7 cellular contexts compared by ENCODE assay signal in genomic region chr20:2873747-2874041, GRCh38. TPM values are rescaled to one million over a fixed set of nuclear protein-coding genes. Genes with fewer than 3 reads are reported as not detected.
DNase-seq lines count a peak whose midpoint lies in the region; ATAC-seq, FAIRE-seq and TF ChIP-seq lines count a peak whose summit lies in the region.

No MANE protein-coding gene starts in this region.

- ATAC-seq in GM18909 (IDR thresholded peaks at IDR 0.05; ENCODE audit: poor library complexity, unreplicated experiment) (peak; percentile 39), HG03066 (IDR thresholded peaks at IDR 0.05; ENCODE audit: low read depth, unreplicated experiment) (peak; percentile 30), HepG2 (no peak)

- TF ChIP-seq POLR2A in HepG2 (IDR thresholded peaks at IDR 0.05; ENCODE audit: insufficient read depth in 1 of 2, low read depth in 2 of 2, low read length in 2 of 2), result no peak

- TF ChIP-seq RAD21 in HepG2 (CRISPR knock-in tag; IDR thresholded peaks at IDR 0.05), result no peak

- H3K79me2 ChIP-seq in SU-DHL-6 (ENCODE audit: insufficient read depth, low read length) (peaks cover 50% of the 10 kb centered on the region), mammary epithelial cell (ENCODE audit: insufficient read depth, low read length) (peaks cover 48% of the 10 kb centered on the region), HepG2 (ENCODE audit: insufficient read depth, low read length) (peaks cover 46% of the 10 kb centered on the region)

- intact Hi-C loops in mammary epithelial cell (cut with micrococcal nuclease), result loop anchor here (1.0 kb wide), 1 partner anchor 128 kb away; no protein-coding TSS in a partner anchor
- intact Hi-C loops in HepG2 (cut with micrococcal nuclease; ENCODE audit: unreplicated experiment), result loop anchor here (10.0 kb wide), 1 partner anchor 71 kb away; no protein-coding TSS in a partner anchor

- peak overlapping the region; percentile 94 for H3K4me2 ChIP-seq in SU-DHL-6 (ENCODE audit: low read depth, low read length, poor library complexity, severe bottlenecking)
- H3K4me2 ChIP-seq in mammary epithelial cell (ENCODE audit: insufficient read depth, low read depth, low read length), result peak overlapping the region; percentile 93
- H3K4me2 ChIP-seq in HepG2 (ENCODE audit: low read depth, low read length), result peak overlapping the region; percentile 96

- POLR2A ChIA-PET in HepG2 (lab: Yijun Ruan, JAX), result interaction anchor here (0.6 to 1.8 kb wide), 11 partner anchors 14 to 349 kb away, joined by 3 to 11 read pairs (median 3); partner anchors contain the start of genes PCED1A and VPS16

- H3K9me2 ChIP-seq in SU-DHL-6 (replicated peaks; ENCODE audit: insufficient read depth, low read length), result no peaks in the 10 kb centered on the region

- H3K36me3 ChIP-seq in SU-DHL-6 (ENCODE audit: low read length) (no peaks in the 10 kb centered on the region), mammary epithelial cell (ENCODE audit: insufficient read depth, low read length) (no peaks in the 10 kb centered on the region), HepG2 (replicated peaks in 1 of 2; ENCODE audit: control insufficient read depth in 1 of 2, insufficient read depth in 2 of 2, low read length in 2 of 2) (peaks cover 0 to 3% of the 10 kb centered on the region in 2 experiments; a peak in 1 of 5 replicates)

- H3K9ac ChIP-seq in SU-DHL-6 (ENCODE audit: low read length) (peak overlapping the region; percentile 86), mammary epithelial cell (ENCODE audit: insufficient read depth, low read length) (peak overlapping the region; percentile 71), HepG2 (ENCODE audit: insufficient read depth, low read depth, low read length) (peak overlapping the region; percentile 84)

- DNase-seq in mammary epithelial cell (no peak), HepG2 (ENCODE audit: low spot score) (peak; percentile 55), G401 (ENCODE audit: low spot score) (no peak)
- DNase-seq in stimulated activated CD4-positive, alpha-beta T cell treated with anti-CD3 and anti-CD28 coated beads, TNF-alpha, amount 100 ng/mL, for 1 hour (ENCODE audit: low read depth in 3 of 3, low spot score in 1 of 3), result peak in 2 of 3 donors; percentile 21 to 42

- BruUV-seq in mammary epithelial cell (replicated peaks; lab: Mats Ljungman, UMichigan), result no TSS peak
- BruUV-seq in HepG2 (replicated peaks; lab: Mats Ljungman, UMichigan), result no TSS peak

- in situ Hi-C loops in mammary epithelial cell (cut with MboI; ENCODE audit: low sequenced_read_pairs in 2 of 2) (no loop called here), HepG2 (cut with HindIII; ENCODE audit: extremely low pct_ligation_motif_present, low pct_unique_long_range_greater_than_20kb) (no loop called here), G401 (cut with HindIII; ENCODE audit: low sequenced_read_pairs) (no loop called here)

- H3K4me3 ChIP-seq in SU-DHL-6 (ENCODE audit: insufficient read depth, low read length, poor library complexity, severe bottlenecking) (peak overlapping the region; percentile 72), mammary epithelial cell (replicated peaks in 1 of 3; ENCODE audit: insufficient read depth in 1 of 3, low read depth in 2 of 3, low read length in 3 of 3) (peak overlapping the region; percentile 83 to 99 (median 96)), HepG2 (replicated peaks in 1 of 3; ENCODE audit: insufficient read depth in 1 of 3, low read depth in 2 of 3, low read length in 3 of 3) (peak overlapping the region; percentile 77 to 98 (median 92))

- H3K27me3 ChIP-seq in SU-DHL-6 (ENCODE audit: low read length) (no peaks in the 10 kb centered on the region), mammary epithelial cell (ENCODE audit: insufficient read depth, low read length) (no peaks in the 10 kb centered on the region), HepG2 (ENCODE audit: control insufficient read depth in 1 of 2, insufficient read depth in 2 of 2, low read length in 2 of 2) (peaks cover 0 to 18% of the 10 kb centered on the region in 2 experiments; a peak in 3 of 5 replicates)

- dilution Hi-C loops in mammary epithelial cell (cut with HindIII; ENCODE audit: low sequenced_read_pairs), result no loop called here

- H3K9me3 ChIP-seq in SU-DHL-6 (ENCODE audit: insufficient read depth, low read length), result no peaks in the 10 kb centered on the region
- H3K9me3 ChIP-seq in mammary epithelial cell (replicated peaks; ENCODE audit: insufficient read depth, low read length), result no peaks in the 10 kb centered on the region
- H3K9me3 ChIP-seq in HepG2 (ENCODE audit: low read length), result no peaks in the 10 kb centered on the region

- H4K20me1 ChIP-seq in SU-DHL-6 (ENCODE audit: low read depth, low read length) (no peaks in the 10 kb centered on the region), mammary epithelial cell (ENCODE audit: insufficient read depth, low read length) (no peaks in the 10 kb centered on the region), HepG2 (ENCODE audit: insufficient read depth, low read length) (no peaks in the 10 kb centered on the region)

- H2AFZ ChIP-seq in SU-DHL-6 (ENCODE audit: low read depth, low read length, severe bottlenecking) (peak overlapping the region; percentile 72), mammary epithelial cell (ENCODE audit: low read depth, low read length) (peak overlapping the region; percentile 98), HepG2 (ENCODE audit: low read length) (no peak overlapping the region)

- no CpG with 5 or more reads among the region's 29 CpGs for WGBS in mammary epithelial cell (ENCODE audit: low coverage, missing lambda C conversion rate)
- WGBS in HepG2 (ENCODE audit: low lambda C conversion rate), result 0% methylated on average over 13 of the region's 29 CpGs

- CTCF ChIA-PET in mammary epithelial cell (lab: Charles Lee; ENCODE audit: low non-redundant PET), result no interaction called here
- CTCF ChIA-PET in HepG2 (lab: Yijun Ruan, JAX; ENCODE audit: low intra/inter-chr PET ratio, low total read pairs), result no interaction called here

- 0 out of 2 replicates have a peak, but pooled peaks cover 11% of the 10 kb centered on the region for H3F3A ChIP-seq in SU-DHL-6 (ENCODE audit: insufficient read depth)

- TF ChIP-seq EP300 in HepG2 (IDR thresholded peaks at IDR 0.05; ENCODE audit: low read depth in 2 of 2, low read length in 2 of 2) (no peak), HepG2 (CRISPR knock-in tag; IDR thresholded peaks at IDR 0.05; ENCODE audit: borderline replicate concordance) (no peak)

- peak overlapping the region; percentile 61 for H3K27ac ChIP-seq in SU-DHL-6 (ENCODE audit: low read depth, low read length)
- H3K27ac ChIP-seq in mammary epithelial cell (ENCODE audit: insufficient read depth, low read depth, low read length), result peak overlapping the region; percentile 52
- H3K27ac ChIP-seq in HepG2 (ENCODE audit: extremely low read length, insufficient read depth, low read length), result peak overlapping the region; percentile 49

- H3K4me1 ChIP-seq in mammary epithelial cell (ENCODE audit: insufficient read depth, low read length) (peaks cover 20% of the 10 kb centered on the region), HepG2 (ENCODE audit: insufficient read depth, low read length) (peaks cover 57% of the 10 kb centered on the region)

- FAIRE-seq in HepG2 (lab: Jason Lieb, UNC), result no peak

- no peak for TF ChIP-seq CTCF in SU-DHL-6 (IDR thresholded peaks at IDR 0.05; ENCODE audit: insufficient read depth, low read length, poor library complexity, severe bottlenecking)
- no peak for TF ChIP-seq CTCF in mammary epithelial cell (conservative IDR thresholded peaks at IDR 0.05 in 1 of 2, IDR thresholded peaks at IDR 0.05 in 1 of 2; ENCODE audit: extremely low read depth in 1 of 2, insufficient read depth in 1 of 2, low read depth in 1 of 2, low read length in 2 of 2)
- TF ChIP-seq CTCF in HepG2 (CRISPR knock-in tag; IDR thresholded peaks at IDR 0.05), result no peak

RNA-seq across cellular contexts. Expression of gene PTPRA, which starts 0.4 kb away (rescaled TPM):
- total RNA-seq in mammary epithelial cell, result 10 to 100 TPM; 37.5 to 39.2 TPM
- polyA plus RNA-seq in mammary epithelial cell, result 45.2 TPM
- 42.6 TPM for polyA minus RNA-seq in mammary epithelial cell
- 43.7 and 47.2 TPM in 2 replicates for total RNA-seq in HepG2 (2016; rRNA removed; fragmentation: Illumina TruSeq; extraction: Trizol)
- total RNA-seq in HepG2 (2016; cell fraction: cytosol; rRNA removed; fragmentation: Illumina TruSeq; extraction: Trizol; ENCODE audit: low read depth), result 75.0 and 92.4 TPM in 2 replicates
- total RNA-seq in HepG2 (2016; cell fraction: insoluble cytoplasmic fraction; rRNA removed; fragmentation: Illumina TruSeq; extraction: Trizol), result 36.6 and 48.6 TPM in 2 replicates
- 68.2 and 69.6 TPM in 2 replicates for total RNA-seq in HepG2 (2016; cell fraction: membrane; rRNA removed; fragmentation: Illumina TruSeq; extraction: Trizol)
- 49.3 and 53.4 TPM in 2 replicates for total RNA-seq in HepG2 (2016; cell fraction: nucleus; rRNA removed; fragmentation: Illumina TruSeq; extraction: Trizol)
- polyA plus RNA-seq in HepG2 (2011; rRNA removed), result 107 and 127 TPM in 2 replicates
- polyA plus RNA-seq in HepG2 (2011; cell fraction: cytosol; rRNA removed), result 69.7 and 102 TPM in 2 replicates
- 65.1 and 68.2 TPM in 2 replicates for polyA plus RNA-seq in HepG2 (2011; cell fraction: nucleus; rRNA removed)
- polyA plus RNA-seq in HepG2 (2012), result 67.3 and 73.2 TPM in 2 replicates
- 23.1 and 26.7 TPM in 2 replicates for polyA plus RNA-seq in HepG2 (2016; cell fraction: cytosol; fragmentation: Illumina TruSeq; extraction: Trizol; ENCODE audit: low read depth)
- polyA plus RNA-seq in HepG2 (2016; cell fraction: insoluble cytoplasmic fraction; fragmentation: Illumina TruSeq; extraction: Trizol; ENCODE audit: low read depth), result 56.2 and 64.8 TPM in 2 replicates
- 68.7 and 72.2 TPM in 2 replicates for polyA plus RNA-seq in HepG2 (2016; cell fraction: membrane; fragmentation: Illumina TruSeq; extraction: Trizol; ENCODE audit: low read depth)
- polyA plus RNA-seq in HepG2 (2016; cell fraction: nucleus; fragmentation: Illumina TruSeq; extraction: Trizol; ENCODE audit: insufficient read depth, low read depth), result 100 and 102 TPM in 2 replicates
- polyA minus RNA-seq in HepG2 (2011; rRNA and poly(A)+ RNA removed; ENCODE audit: low replicate concordance), result 22.9 and 71.1 TPM in 2 replicates
- polyA minus RNA-seq in HepG2 (2011; cell fraction: cytosol; rRNA and poly(A)+ RNA removed), result 48.3 and 52.0 TPM in 2 replicates
- polyA minus RNA-seq in HepG2 (2011; cell fraction: nucleus; rRNA and poly(A)+ RNA removed), result 49.8 and 61.4 TPM in 2 replicates
- 45.5 and 83.7 TPM in 2 replicates for total RNA-seq in G401 (2014; rRNA removed; shearing (Covaris generic))

RNA-seq across cellular contexts. Expression of gene VPS16, which starts 33.1 kb away (rescaled TPM):
- total RNA-seq in mammary epithelial cell (10 to 100 TPM; 28.5 to 35.2 TPM), HepG2 (2016; rRNA removed; fragmentation: Illumina TruSeq; extraction: Trizol) (27.6 and 35.4 TPM in 2 replicates)
- polyA plus RNA-seq in mammary epithelial cell (25.5 TPM), HepG2 (2011; rRNA removed) (34.2 and 44.0 TPM in 2 replicates)
- polyA minus RNA-seq in mammary epithelial cell, result 29.0 TPM
- 5.8 and 7.1 TPM in 2 replicates for total RNA-seq in HepG2 (2016; cell fraction: cytosol; rRNA removed; fragmentation: Illumina TruSeq; extraction: Trizol; ENCODE audit: low read depth)
- total RNA-seq in HepG2 (2016; cell fraction: insoluble cytoplasmic fraction; rRNA removed; fragmentation: Illumina TruSeq; extraction: Trizol), result 28.5 and 36.0 TPM in 2 replicates
- 7.1 and 7.2 TPM in 2 replicates for total RNA-seq in HepG2 (2016; cell fraction: membrane; rRNA removed; fragmentation: Illumina TruSeq; extraction: Trizol)
- total RNA-seq in HepG2 (2016; cell fraction: nucleus; rRNA removed; fragmentation: Illumina TruSeq; extraction: Trizol), result 36.6 and 39.6 TPM in 2 replicates
- polyA plus RNA-seq in HepG2 (2011; cell fraction: cytosol; rRNA removed), result 21.5 and 23.3 TPM in 2 replicates
- 216 and 253 TPM in 2 replicates for polyA plus RNA-seq in HepG2 (2011; cell fraction: nucleus; rRNA removed)
- 26.0 and 31.8 TPM in 2 replicates for polyA plus RNA-seq in HepG2 (2012)
- 3.7 and 4.5 TPM in 2 replicates for polyA plus RNA-seq in HepG2 (2016; cell fraction: cytosol; fragmentation: Illumina TruSeq; extraction: Trizol; ENCODE audit: low read depth)
- polyA plus RNA-seq in HepG2 (2016; cell fraction: insoluble cytoplasmic fraction; fragmentation: Illumina TruSeq; extraction: Trizol; ENCODE audit: low read depth), result 22.7 and 23.3 TPM in 2 replicates
- 4.4 and 5.8 TPM in 2 replicates for polyA plus RNA-seq in HepG2 (2016; cell fraction: membrane; fragmentation: Illumina TruSeq; extraction: Trizol; ENCODE audit: low read depth)
- polyA plus RNA-seq in HepG2 (2016; cell fraction: nucleus; fragmentation: Illumina TruSeq; extraction: Trizol; ENCODE audit: insufficient read depth, low read depth), result 85.0 and 94.6 TPM in 2 replicates
- 26.6 and 68.4 TPM in 2 replicates for polyA minus RNA-seq in HepG2 (2011; rRNA and poly(A)+ RNA removed; ENCODE audit: low replicate concordance)
- polyA minus RNA-seq in HepG2 (2011; cell fraction: cytosol; rRNA and poly(A)+ RNA removed), result 14.9 and 18.9 TPM in 2 replicates
- polyA minus RNA-seq in HepG2 (2011; cell fraction: nucleus; rRNA and poly(A)+ RNA removed), result 34.0 and 43.6 TPM in 2 replicates
- total RNA-seq in G401 (2014; rRNA removed; shearing (Covaris generic)), result 41.2 and 45.5 TPM in 2 replicates

RNA-seq across cellular contexts. Expression of gene PCED1A, which starts 33.2 kb away (rescaled TPM):
- total RNA-seq in mammary epithelial cell (10 to 100 TPM; 15.8 to 20.2 TPM), HepG2 (2016; rRNA removed; fragmentation: Illumina TruSeq; extraction: Trizol) (12.6 and 40.1 TPM in 2 replicates)
- polyA plus RNA-seq in mammary epithelial cell (12.5 TPM), HepG2 (2011; rRNA removed) (84.2 and 92.3 TPM in 2 replicates)
- 3.5 TPM for polyA minus RNA-seq in mammary epithelial cell
- 15.8 and 19.1 TPM in 2 replicates for total RNA-seq in HepG2 (2016; cell fraction: cytosol; rRNA removed; fragmentation: Illumina TruSeq; extraction: Trizol; ENCODE audit: low read depth)
- total RNA-seq in HepG2 (2016; cell fraction: insoluble cytoplasmic fraction; rRNA removed; fragmentation: Illumina TruSeq; extraction: Trizol), result 12.7 and 43.6 TPM in 2 replicates
- 25.5 and 30.3 TPM in 2 replicates for total RNA-seq in HepG2 (2016; cell fraction: membrane; rRNA removed; fragmentation: Illumina TruSeq; extraction: Trizol)
- 50.5 and 56.6 TPM in 2 replicates for total RNA-seq in HepG2 (2016; cell fraction: nucleus; rRNA removed; fragmentation: Illumina TruSeq; extraction: Trizol)
- 34.6 and 52.7 TPM in 2 replicates for polyA plus RNA-seq in HepG2 (2011; cell fraction: cytosol; rRNA removed)
- 548 and 651 TPM in 2 replicates for polyA plus RNA-seq in HepG2 (2011; cell fraction: nucleus; rRNA removed)
- 37.5 and 47.0 TPM in 2 replicates for polyA plus RNA-seq in HepG2 (2012)
- 15.4 and 16.6 TPM in 2 replicates for polyA plus RNA-seq in HepG2 (2016; cell fraction: cytosol; fragmentation: Illumina TruSeq; extraction: Trizol; ENCODE audit: low read depth)
- 13.1 and 14.6 TPM in 2 replicates for polyA plus RNA-seq in HepG2 (2016; cell fraction: insoluble cytoplasmic fraction; fragmentation: Illumina TruSeq; extraction: Trizol; ENCODE audit: low read depth)
- polyA plus RNA-seq in HepG2 (2016; cell fraction: membrane; fragmentation: Illumina TruSeq; extraction: Trizol; ENCODE audit: low read depth), result 23.9 and 27.4 TPM in 2 replicates
- 129 TPM in 2 replicates for polyA plus RNA-seq in HepG2 (2016; cell fraction: nucleus; fragmentation: Illumina TruSeq; extraction: Trizol; ENCODE audit: insufficient read depth, low read depth)
- 12.5 and 33.7 TPM in 2 replicates for polyA minus RNA-seq in HepG2 (2011; rRNA and poly(A)+ RNA removed; ENCODE audit: low replicate concordance)
- polyA minus RNA-seq in HepG2 (2011; cell fraction: cytosol; rRNA and poly(A)+ RNA removed), result 9.0 and 9.2 TPM in 2 replicates
- 45.2 and 51.7 TPM in 2 replicates for polyA minus RNA-seq in HepG2 (2011; cell fraction: nucleus; rRNA and poly(A)+ RNA removed)
- 25.2 and 45.7 TPM in 2 replicates for total RNA-seq in G401 (2014; rRNA removed; shearing (Covaris generic))

RNA-seq across cellular contexts. Expression of gene TMEM239, which starts 57.5 kb away (rescaled TPM):
- not detected for total RNA-seq in mammary epithelial cell
- polyA plus RNA-seq in mammary epithelial cell, result not detected
- not detected for polyA minus RNA-seq in mammary epithelial cell
- total RNA-seq in HepG2 (2016; rRNA removed; fragmentation: Illumina TruSeq; extraction: Trizol), result not detected in 2 replicates
- total RNA-seq in HepG2 (2016; cell fraction: cytosol; rRNA removed; fragmentation: Illumina TruSeq; extraction: Trizol; ENCODE audit: low read depth), result not detected in 2 replicates
- not detected in 2 replicates for total RNA-seq in HepG2 (2016; cell fraction: insoluble cytoplasmic fraction; rRNA removed; fragmentation: Illumina TruSeq; extraction: Trizol)
- total RNA-seq in HepG2 (2016; cell fraction: membrane; rRNA removed; fragmentation: Illumina TruSeq; extraction: Trizol), result not detected in 2 replicates
- total RNA-seq in HepG2 (2016; cell fraction: nucleus; rRNA removed; fragmentation: Illumina TruSeq; extraction: Trizol), result not detected in 2 replicates
- not detected in 2 replicates for polyA plus RNA-seq in HepG2 (2011; rRNA removed)
- polyA plus RNA-seq in HepG2 (2011; cell fraction: cytosol; rRNA removed), result not detected in 2 replicates
- not detected in 2 replicates for polyA plus RNA-seq in HepG2 (2011; cell fraction: nucleus; rRNA removed)
- polyA plus RNA-seq in HepG2 (2012), result not detected in 2 replicates
- not detected in 2 replicates for polyA plus RNA-seq in HepG2 (2016; cell fraction: cytosol; fragmentation: Illumina TruSeq; extraction: Trizol; ENCODE audit: low read depth)
- polyA plus RNA-seq in HepG2 (2016; cell fraction: insoluble cytoplasmic fraction; fragmentation: Illumina TruSeq; extraction: Trizol; ENCODE audit: low read depth), result not detected in 2 replicates
- not detected in 2 replicates for polyA plus RNA-seq in HepG2 (2016; cell fraction: membrane; fragmentation: Illumina TruSeq; extraction: Trizol; ENCODE audit: low read depth)
- not detected in 2 replicates for polyA plus RNA-seq in HepG2 (2016; cell fraction: nucleus; fragmentation: Illumina TruSeq; extraction: Trizol; ENCODE audit: insufficient read depth, low read depth)
- not detected in 2 replicates for polyA minus RNA-seq in HepG2 (2011; rRNA and poly(A)+ RNA removed; ENCODE audit: low replicate concordance)
- polyA minus RNA-seq in HepG2 (2011; cell fraction: cytosol; rRNA and poly(A)+ RNA removed), result not detected in 2 replicates
- polyA minus RNA-seq in HepG2 (2011; cell fraction: nucleus; rRNA and poly(A)+ RNA removed), result not detected in 2 replicates
- total RNA-seq in G401 (2014; rRNA removed; shearing (Covaris generic)), result not detected in 2 replicates

RNA-seq across cellular contexts. Expression of gene C20orf141, which starts 58.9 kb away (rescaled TPM):
- total RNA-seq in mammary epithelial cell, result not detected
- polyA plus RNA-seq in mammary epithelial cell, result not detected
- not detected for polyA minus RNA-seq in mammary epithelial cell
- not detected in 2 replicates for total RNA-seq in HepG2 (2016; rRNA removed; fragmentation: Illumina TruSeq; extraction: Trizol)
- not detected in 2 replicates for total RNA-seq in HepG2 (2016; cell fraction: cytosol; rRNA removed; fragmentation: Illumina TruSeq; extraction: Trizol; ENCODE audit: low read depth)
- total RNA-seq in HepG2 (2016; cell fraction: insoluble cytoplasmic fraction; rRNA removed; fragmentation: Illumina TruSeq; extraction: Trizol), result not detected in 2 replicates
- total RNA-seq in HepG2 (2016; cell fraction: membrane; rRNA removed; fragmentation: Illumina TruSeq; extraction: Trizol), result not detected in 2 replicates
- not detected in 2 replicates for total RNA-seq in HepG2 (2016; cell fraction: nucleus; rRNA removed; fragmentation: Illumina TruSeq; extraction: Trizol)
- not detected in 2 replicates for polyA plus RNA-seq in HepG2 (2011; rRNA removed)
- polyA plus RNA-seq in HepG2 (2011; cell fraction: cytosol; rRNA removed), result not detected in 2 replicates
- polyA plus RNA-seq in HepG2 (2011; cell fraction: nucleus; rRNA removed), result not detected in 2 replicates
- polyA plus RNA-seq in HepG2 (2012), result not detected in 2 replicates
- not detected in 2 replicates for polyA plus RNA-seq in HepG2 (2016; cell fraction: cytosol; fragmentation: Illumina TruSeq; extraction: Trizol; ENCODE audit: low read depth)
- polyA plus RNA-seq in HepG2 (2016; cell fraction: insoluble cytoplasmic fraction; fragmentation: Illumina TruSeq; extraction: Trizol; ENCODE audit: low read depth), result not detected in 2 replicates
- not detected in 2 replicates for polyA plus RNA-seq in HepG2 (2016; cell fraction: membrane; fragmentation: Illumina TruSeq; extraction: Trizol; ENCODE audit: low read depth)
- polyA plus RNA-seq in HepG2 (2016; cell fraction: nucleus; fragmentation: Illumina TruSeq; extraction: Trizol; ENCODE audit: insufficient read depth, low read depth), result not detected in 2 replicates
- polyA minus RNA-seq in HepG2 (2011; rRNA and poly(A)+ RNA removed; ENCODE audit: low replicate concordance), result not detected in 2 replicates
- not detected in 2 replicates for polyA minus RNA-seq in HepG2 (2011; cell fraction: cytosol; rRNA and poly(A)+ RNA removed)
- polyA minus RNA-seq in HepG2 (2011; cell fraction: nucleus; rRNA and poly(A)+ RNA removed), result not detected in 2 replicates
- not detected in 2 replicates for total RNA-seq in G401 (2014; rRNA removed; shearing (Covaris generic))

Comparison
In these comparisons a context has a peak if more than half of its experiments do, and no peak if none do; other contexts are left out.
1. DNase-seq: peak in HepG2 (single experiment) and stimulated activated CD4-positive, alpha-beta T cell treated with anti-CD3 and anti-CD28 coated beads, TNF-alpha, amount 100 ng/mL, for 1 hour (2 of 3); none in mammary epithelial cell (single experiment) and G401 (single experiment).
2. Peak in every context shown above with its lines, with median percentiles within 50 percentile points of each other: H3K27ac ChIP-seq, H3K4me2 ChIP-seq, H3K4me3 ChIP-seq and H3K9ac ChIP-seq.